ENCODE assay signal across 27 cellular contexts in the genomic region with DNA sequence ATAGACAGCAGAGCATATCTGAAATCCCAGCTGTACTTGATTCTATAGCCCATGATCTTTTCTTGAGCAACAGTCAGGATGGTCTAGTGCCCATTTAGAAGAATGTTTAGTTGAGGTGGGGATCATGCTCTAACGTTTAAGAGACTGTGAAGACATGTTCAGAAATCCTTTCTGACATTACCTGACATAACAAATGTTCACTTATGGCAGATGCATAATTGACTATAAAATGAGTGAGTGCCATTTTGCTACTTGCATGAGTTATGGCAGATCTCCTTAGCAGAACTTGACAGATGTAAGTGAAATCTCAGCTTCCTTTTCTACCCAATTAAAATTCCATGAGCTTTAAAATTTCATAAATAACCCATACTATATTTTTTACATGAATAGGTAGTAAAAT.
"Had no signal": no experiment of that assay in that cellular context is flagged by ENCODE, and none has a peak within 500 bp of the region (broad histone marks: within the 10 kb centered on the region; RNA-seq: fewer than 3 reads in every experiment).

No MANE protein-coding gene starts in this region.

- H3K9me3 ChIP-seq: stomach, suprapubic skin, testis, thoracic aorta, thyroid gland, tibial artery, transverse colon, upper lobe of left lung, upper lobe of right lung, uterus, vagina had no signal

- H3K27me3 ChIP-seq: stomach, suprapubic skin, testis, thyroid gland, tibial artery, tibial nerve, transverse colon, upper lobe of left lung, upper lobe of right lung, uterus, vagina had no signal

- H3K4me3 ChIP-seq: stomach, suprapubic skin, testis, thoracic aorta, thyroid gland, tibial artery, tibial nerve, transverse colon, upper lobe of left lung, upper lobe of right lung, uterus, vagina had no signal

- H3K27ac ChIP-seq: stomach, suprapubic skin, testis, thoracic aorta, thyroid gland, tibial artery, tibial nerve, transverse colon, upper lobe of left lung, upper lobe of right lung, uterus, vagina had no signal

- H3K4me1 ChIP-seq: stomach, suprapubic skin, testis, thyroid gland, tibial artery, transverse colon, upper lobe of left lung, upper lobe of right lung, uterus, vagina had no signal

- DNase-seq: stimulated activated CD4-positive, alpha-beta T cell treated with anti-CD3 and anti-CD28 coated beads, Interleukin-2, amount 100 ng/mL, for 48 hours; stimulated activated CD4-positive, alpha-beta T cell treated with anti-CD3 and anti-CD28 coated beads, Interleukin-4, amount 100 ng/mL, for 1 hour; stimulated activated CD4-positive, alpha-beta T cell treated with anti-CD3 and anti-CD28 coated beads, Interleukin-4, amount 100 ng/mL, for 24 hours; stimulated activated CD4-positive, alpha-beta T cell treated with anti-CD3 and anti-CD28 coated beads, Interleukin-4, amount 100 ng/mL, for 4 hours; stimulated activated CD8-positive, alpha-beta memory T cell treated with anti-CD3 and anti-CD28 coated beads, Interleukin-4, amount 100 ng/mL, for 48 hours; stimulated activated naive B cell treated with anti-CD40 and anti-IgM and Interleukin-4, amounts not matched to agents 10 μg/mL and 1 μg/mL and 100 μg/mL, for 72 hours; stimulated activated naive CD4-positive, alpha-beta T cell; stimulated activated naive CD4-positive, alpha-beta T cell treated with Interleukin-2 at 50 U/mL for 16 hours; stimulated activated naive CD8-positive, alpha-beta T cell treated with anti-CD3 and anti-CD28 coated beads, Interleukin-15, amount 100 ng/mL, for 72 hours; stimulated activated naive CD8-positive, alpha-beta T cell treated with anti-CD3 and anti-CD28 coated beads, Interleukin-15, Interleukin-2, amounts not matched to agents 100 U/mL and 50 U/mL, for 24 hours; stomach; substantia nigra; testis; thyroid gland; tibial artery; transverse colon; trophoblast cell; upper lobe of right lung; uterus had no signal

- FAIRE-seq: urothelium cell line had no signal

- H3K36me3 ChIP-seq: stomach, suprapubic skin, thoracic aorta, thyroid gland, tibial artery, tibial nerve, transverse colon, upper lobe of left lung, upper lobe of right lung, uterus, vagina had no signal

- ATAC-seq: stimulated activated effector memory CD8-positive, alpha-beta T cell treated with anti-CD3 and anti-CD28 coated beads, Interleukin-12 subunit alpha, Interleukin-12 subunit beta, amount 100 ng/mL, for 72 hours; stimulated activated memory B cell treated with anti-CD40 and anti-IgM and Interleukin-4, amounts not matched to agents 10 μg/mL and 1 μg/mL and 100 μg/mL, for 72 hours; stimulated activated naive B cell treated with anti-CD40 and anti-IgM and Interleukin-4, amounts not matched to agents 10 μg/mL and 1 μg/mL and 100 μg/mL, for 72 hours; stimulated activated naive CD8-positive, alpha-beta T cell treated with anti-CD3 and anti-CD28 coated beads, Interleukin-15, amount 100 ng/mL, for 72 hours; stimulated activated naive CD8-positive, alpha-beta T cell treated with anti-CD3 and anti-CD28 coated beads, Interleukin-15, Interleukin-2, amounts not matched to agents 100 U/mL and 50 U/mL, for 24 hours; upper lobe of right lung had no signal
